ENCODE assay signal across 16 cellular contexts in the genomic region with DNA sequence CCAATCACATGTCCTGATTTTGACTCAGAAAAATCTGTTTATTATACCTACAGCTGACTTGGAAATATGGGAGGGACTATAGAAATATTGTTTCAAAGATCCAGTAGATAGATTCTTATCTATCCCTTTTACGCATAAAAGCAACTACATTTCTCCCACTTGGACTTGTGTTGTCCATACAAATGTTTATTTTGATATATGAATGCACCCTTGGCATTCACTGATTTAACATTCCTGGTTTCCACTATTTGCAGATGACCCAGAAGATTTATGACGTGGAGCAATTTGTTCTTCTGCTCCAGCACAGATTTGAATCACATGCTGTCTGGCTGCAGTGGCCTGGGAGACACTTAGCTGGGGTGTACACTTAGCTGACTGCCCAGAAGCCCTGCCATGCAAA.
DNase-seq lines count a peak whose midpoint lies in the region; ATAC-seq and TF ChIP-seq lines count a peak whose summit lies in the region.
"Had no signal": no experiment of that assay in that cellular context is flagged by ENCODE, and none has a peak within 500 bp of the region (broad histone marks: within the 10 kb centered on the region; RNA-seq: fewer than 3 reads in every experiment).

No MANE protein-coding gene starts in this region.

- TF ChIP-seq POLR2A in esophagus muscularis mucosa (IDR thresholded peaks at IDR 0.05; ENCODE audit: low read depth): no peak

- no peaks in the 10 kb centered on the region for H3K27me3 ChIP-seq in esophagus muscularis mucosa
- H3K27me3 ChIP-seq: gastroesophageal sphincter, stomach had no signal

- intact Hi-C loops in esophagus muscularis mucosa (cut with DNase I): no loop called here

- WGBS in esophagus muscularis mucosa: 63% methylated on average over 2 of the region's 2 CpGs

- DNase-seq in AG08396 (ENCODE audit: low spot score) (peak; percentile 44), GM04503 (ENCODE audit: low read depth) (peak; percentile 51), amniotic epithelial cell (ENCODE audit: low read depth) (peak; percentile 62), kidney tubule cell (ENCODE audit: low spot score) (peak; percentile 10), esophagus muscularis mucosa (ENCODE audit: extremely low spot score) (no peak)
- DNase-seq: activated naive CD8-positive, alpha-beta T cell treated with anti-CD3 and anti-CD28 coated beads, Interleukin-2, amount 10 ng/mL, durations not matched to agents 7 days and 5 days; CD8-positive, alpha-beta T cell; NCI-H187 treated with DMSO at 0.1 percent for 48 hours; NCI-H774; retina; SIG-M5; stomach had no signal

- no peaks in the 10 kb centered on the region for H3K36me3 ChIP-seq in esophagus muscularis mucosa
- H3K36me3 ChIP-seq: gastroesophageal sphincter, stomach had no signal

- no peak overlapping the region for H3K27ac ChIP-seq in esophagus muscularis mucosa (replicated peaks in 1 of 4)
- H3K27ac ChIP-seq: stomach had no signal

- no peak for ATAC-seq in GM21360 (IDR thresholded peaks at IDR 0.05; ENCODE audit: unreplicated experiment)
- no peak for ATAC-seq in HG03135 (IDR thresholded peaks at IDR 0.05; ENCODE audit: unreplicated experiment)
- ATAC-seq in GM21825 (IDR thresholded peaks at IDR 0.05; ENCODE audit: unreplicated experiment): no peak
- ATAC-seq: CD8-positive, alpha-beta T cell; gastroesophageal sphincter had no signal

- TF ChIP-seq CTCF in esophagus muscularis mucosa (IDR thresholded peaks at IDR 0.05): no peak

- H3K4me1 ChIP-seq in esophagus muscularis mucosa: peaks cover 4 to 25% (median 12%) of the 10 kb centered on the region in 4 donors

- H3K9me3 ChIP-seq in esophagus muscularis mucosa: no peaks in the 10 kb centered on the region
- H3K9me3 ChIP-seq: gastroesophageal sphincter, stomach had no signal

- H3K4me3 ChIP-seq in esophagus muscularis mucosa: no peak overlapping the region
- H3K4me3 ChIP-seq: gastroesophageal sphincter, stomach had no signal

- no peak for TF ChIP-seq EP300 in esophagus muscularis mucosa (IDR thresholded peaks at IDR 0.05)
